ENCODE assay signal across 28 cellular contexts in the genomic region with DNA sequence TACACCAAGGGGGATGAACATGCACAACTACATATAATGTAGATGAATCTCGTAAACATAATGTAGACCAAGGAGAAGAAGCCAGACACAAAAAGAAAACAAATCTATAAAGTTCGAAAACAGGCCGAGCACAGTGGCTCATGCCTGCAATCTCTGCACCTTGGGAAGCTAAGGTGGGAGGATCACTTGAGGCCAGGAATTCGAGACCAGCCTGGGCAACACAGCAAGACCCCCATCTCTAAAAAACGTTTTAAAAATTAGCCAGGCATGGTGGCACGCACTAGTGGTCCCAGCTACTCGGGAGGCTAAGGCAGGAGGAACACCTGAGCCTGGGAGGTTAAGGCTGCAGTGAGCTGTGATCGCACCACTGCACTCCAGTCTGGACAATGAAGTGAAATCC.
"Had no signal": no experiment of that assay in that cellular context is flagged by ENCODE, and none has a peak within 500 bp of the region (broad histone marks: within the 10 kb centered on the region; RNA-seq: fewer than 3 reads in every experiment).

No MANE protein-coding gene starts in this region.

- H3K36me3 Mint-ChIP-seq: activated naive CD8-positive, alpha-beta T cell had no signal

- H3K4me3 Mint-ChIP-seq: activated B cell treated with CpG ODN at 0.5 μM for 24 hours; activated CD8-positive, alpha-beta T cell treated with anti-CD3 and anti-CD28 coated beads for 36 hours; activated naive CD8-positive, alpha-beta T cell; activated T-cell treated with anti-CD3 and anti-CD28 coated beads, Interleukin-2, amount 50 U/mL, for 4 hours; activated T-helper 17 cell treated with anti-CD3 and anti-CD28 coated beads, Interleukin-2, amount 50 U/mL, for 72 hours; effector memory CD8-positive, alpha-beta T cell had no signal

- H3K27me3 ChIP-seq: esophagus muscularis mucosa, foreskin keratinocyte, gastrocnemius medialis had no signal

- H3K27ac Mint-ChIP-seq: activated B cell treated with CpG ODN at 0.5 μM for 24 hours; activated CD8-positive, alpha-beta T cell treated with anti-CD3 and anti-CD28 coated beads for 36 hours; activated naive CD8-positive, alpha-beta T cell; activated T-helper 17 cell treated with anti-CD3 and anti-CD28 coated beads, Interleukin-2, amount 50 U/mL, for 72 hours; effector memory CD8-positive, alpha-beta T cell had no signal

- H3K36me3 ChIP-seq: esophagus muscularis mucosa, gastrocnemius medialis had no signal

- H3K9me3 Mint-ChIP-seq: activated B cell treated with CpG ODN at 0.5 μM for 24 hours; activated CD8-positive, alpha-beta T cell treated with anti-CD3 and anti-CD28 coated beads for 36 hours; activated T-cell treated with anti-CD3 and anti-CD28 coated beads, Interleukin-2, amount 50 U/mL, for 4 hours; activated T-helper 17 cell treated with anti-CD3 and anti-CD28 coated beads, Interleukin-2, amount 50 U/mL, for 72 hours had no signal

- ATAC-seq: activated CD4-positive, CD25-positive, alpha-beta regulatory T cell treated with anti-CD3 and anti-CD28 coated beads, Interleukin-2, amount 50 U/mL, for 24 hours; activated CD8-positive, alpha-beta T cell treated with anti-CD3 and anti-CD28 coated beads for 36 hours; activated T-cell treated with anti-CD3 and anti-CD28 coated beads, Interleukin-2, amount 50 U/mL, for 4 hours; activated T-helper 17 cell treated with anti-CD3 and anti-CD28 coated beads, Interleukin-2, amount 50 U/mL, for 72 hours; effector memory CD8-positive, alpha-beta T cell; foreskin keratinocyte; gastrocnemius medialis had no signal

- H3K4me1 Mint-ChIP-seq: activated B cell treated with CpG ODN at 0.5 μM for 24 hours; activated T-helper 17 cell treated with anti-CD3 and anti-CD28 coated beads, Interleukin-2, amount 50 U/mL, for 72 hours had no signal

- H3K4me3 ChIP-seq: esophagus muscularis mucosa, gastrocnemius medialis had no signal

- H3K27me3 Mint-ChIP-seq: activated CD8-positive, alpha-beta T cell treated with anti-CD3 and anti-CD28 coated beads for 36 hours; activated naive CD8-positive, alpha-beta T cell; activated T-helper 17 cell treated with anti-CD3 and anti-CD28 coated beads, Interleukin-2, amount 50 U/mL, for 72 hours; effector memory CD8-positive, alpha-beta T cell had no signal

- DNase-seq: activated B cell treated with CpG ODN at 0.5 μM for 24 hours; activated CD4-positive, alpha-beta T cell treated with anti-CD3 and anti-CD28 coated beads for 48 hours; activated CD4-positive, alpha-beta T cell treated with anti-CD3 and anti-CD28 coated beads, Interleukin-2, amount 50 U/mL, for 1 hour; activated CD4-positive, alpha-beta T cell treated with anti-CD3 and anti-CD28 coated beads, Interleukin-2, amount 50 U/mL, for 48 hours; activated CD8-positive, alpha-beta memory T cell treated with anti-CD3 and anti-CD28 coated beads for 24 hours; activated CD8-positive, alpha-beta T cell treated with anti-CD3 and anti-CD28 coated beads for 36 hours; activated effector memory CD4-positive, alpha-beta T cell treated with Interleukin-2 at 50 U/mL for 16 hours; activated gamma-delta T cell treated with Interleukin-2 at 50 U/mL for 16 hours; activated naive CD4-positive, alpha-beta T cell treated with anti-CD3 and anti-CD28 coated beads, Interleukin-2, amount 50 U/mL, for 16 hours; activated naive CD4-positive, alpha-beta T cell treated with Interleukin-2 at 50 U/mL for 16 hours; activated T-cell treated with anti-CD3 and anti-CD28 coated beads, Interleukin-2, amount 50 U/mL, for 4 hours; amniotic stem cell; anterior cingulate cortex; caudate nucleus; cortex of kidney; dermis blood vessel endothelial cell; effector CD4-positive, alpha-beta T cell; effector memory CD8-positive, alpha-beta T cell; erythroblast; foreskin keratinocyte; gastrocnemius medialis; glutamatergic neuron; T-helper 1 cell; T-helper 2 cell had no signal

- H3K27ac ChIP-seq: esophagus muscularis mucosa, foreskin keratinocyte, gastrocnemius medialis had no signal

- H3K9me3 ChIP-seq: esophagus muscularis mucosa, gastrocnemius medialis had no signal

- H3K4me1 ChIP-seq: gastrocnemius medialis had no signal
